ENCODE assay signal across 16 cellular contexts in the genomic region with DNA sequence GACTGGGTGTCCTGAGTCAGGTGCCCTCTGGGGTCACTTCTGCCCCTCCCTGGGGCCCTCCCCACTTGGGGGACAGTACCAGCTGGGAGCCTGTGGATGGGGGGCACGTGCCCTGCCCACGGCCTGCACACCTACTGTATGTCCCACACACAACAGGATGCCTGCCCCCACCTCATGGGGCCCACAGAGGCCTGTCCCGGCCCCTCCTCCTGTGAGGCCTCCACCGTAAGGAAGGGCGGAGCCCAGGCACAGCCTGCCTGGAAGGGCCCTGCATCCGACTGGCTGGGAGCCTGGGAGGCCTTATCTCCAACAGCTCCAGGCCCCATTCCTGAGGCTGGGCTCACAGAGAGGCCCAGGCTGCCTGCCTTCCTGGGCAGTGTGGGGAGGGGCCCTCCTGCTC. TPM values are rescaled to one million over a fixed set of nuclear protein-coding genes. Genes with fewer than 3 reads are reported as not detected.
DNase-seq lines count a peak whose midpoint lies in the region; ATAC-seq and TF ChIP-seq lines count a peak whose summit lies in the region.
"Had no signal": no experiment of that assay in that cellular context is flagged by ENCODE, and none has a peak within 500 bp of the region (broad histone marks: within the 10 kb centered on the region; RNA-seq: fewer than 3 reads in every experiment).

No MANE protein-coding gene starts in this region.

- WGBS in body of pancreas, 2 donors, result 38% methylated on average over 6 of the region's 6 CpGs; no CpG with 5 or more reads in 1 of the 2 donors

- H3K27ac Mint-ChIP-seq in HFFc6, result no peak overlapping the region
- H3K27ac Mint-ChIP-seq: activated T-helper 1 cell treated with anti-CD3 and anti-CD28 coated beads, Interleukin-12 subunit alpha, Interleukin-12 subunit beta, Interleukin-2, Interleukin-4 antibody, amounts not matched to agents 30 ng/mL and 10 ng/mL and 1 ng/mL, durations not matched to agents 14 hours and 24 hours and 36 hours; B cell had no signal

- no peak overlapping the region for H3K4me3 Mint-ChIP-seq in HFFc6
- H3K4me3 Mint-ChIP-seq: activated T-helper 1 cell treated with anti-CD3 and anti-CD28 coated beads, Interleukin-12 subunit alpha, Interleukin-12 subunit beta, Interleukin-2, Interleukin-4 antibody, amounts not matched to agents 30 ng/mL and 10 ng/mL and 1 ng/mL, durations not matched to agents 14 hours and 24 hours and 36 hours; B cell had no signal

- CTCF ChIA-PET in A673 (lab: Charles Lee), result no interaction called here

- ATAC-seq in body of pancreas (peak; percentile 83), GM21619 (IDR thresholded peaks at IDR 0.05; ENCODE audit: unreplicated experiment) (no peak), GM21723 (IDR thresholded peaks at IDR 0.05; ENCODE audit: unreplicated experiment) (no peak)

- TF ChIP-seq POLR2A in body of pancreas (IDR thresholded peaks at IDR 0.05), result peak in 1 of 3 donors; percentile 6

- H3K9me3 ChIP-seq in A673 (ENCODE audit: low read depth, low read length, poor library complexity, severe bottlenecking) (no peaks in the 10 kb centered on the region), body of pancreas (no peaks in the 10 kb centered on the region), HAP-1 (no peaks in the 10 kb centered on the region)

- in situ Hi-C loops in HAP-1 (cut with MboI; ENCODE audit: low sequenced_read_pairs), result no loop called here

- no peaks in the 10 kb centered on the region for H3K36me3 Mint-ChIP-seq in HFFc6 (ENCODE audit: low read depth)

- H3K27ac ChIP-seq in A673 (ENCODE audit: low read depth, low read length, poor library complexity, severe bottlenecking) (no peak overlapping the region), body of pancreas (peak overlapping the region in 2 of 4 donors; percentile 16 to 44), coronary artery (no peak overlapping the region)
- H3K27ac ChIP-seq: parathyroid adenoma had no signal

- intact Hi-C loops in A673 (cut with micrococcal nuclease; ENCODE audit: unreplicated experiment) (no loop called here), body of pancreas (cut with DNase I) (no loop called here)

- H3K4me3 ChIP-seq in A673 (ENCODE audit: low read depth, low read length, poor library complexity, severe bottlenecking) (no peak overlapping the region), body of pancreas (no peak overlapping the region), coronary artery (no peak overlapping the region), HAP-1 (no peak overlapping the region)
- H3K4me3 ChIP-seq: lung had no signal

- no peaks in the 10 kb centered on the region for H3K4me1 ChIP-seq in A673 (ENCODE audit: insufficient read depth, low read length, poor library complexity, severe bottlenecking)
- H3K4me1 ChIP-seq in body of pancreas, result peaks cover 55% of the 10 kb centered on the region
- H3K4me1 ChIP-seq in HAP-1, result no peaks in the 10 kb centered on the region

- POLR2A ChIA-PET in A673 (lab: Charles Lee; ENCODE audit: low non-redundant PET), result no interaction called here

- no peaks in the 10 kb centered on the region for H3K4me1 Mint-ChIP-seq in HFFc6 (ENCODE audit: low read depth)
- H3K4me1 Mint-ChIP-seq: B cell had no signal

- DNase-seq in A673 (ENCODE audit: low spot score) (peak; percentile 7), HFFc6 (peak; percentile 34), body of pancreas (peak; percentile 74 to 88 (median 78)), left kidney (ENCODE audit: low read depth, low spot score) (peak; percentile 37), coronary artery (ENCODE audit: low spot score) (no peak), HAP-1 (ENCODE audit: low spot score in 2 of 2) (no peak)
- DNase-seq: activated CD4-positive, CD25-positive, alpha-beta regulatory T cell; Kasumi-1; SHP77 treated with DMSO at 0.1 percent for 48 hours; stimulated activated CD4-positive, alpha-beta T cell treated with anti-CD3 and anti-CD28 coated beads, Interleukin-4, amount 100 ng/mL, for 4 hours had no signal

- TF ChIP-seq CTCF in A673 (conservative IDR thresholded peaks at IDR 0.05; ENCODE audit: low read depth, low read length) (no peak), HFFc6 (IDR thresholded peaks at IDR 0.05) (no peak), body of pancreas (IDR thresholded peaks at IDR 0.05) (no peak), coronary artery (IDR thresholded peaks at IDR 0.05) (no peak)

- H3K27me3 ChIP-seq in A673 (replicated peaks; ENCODE audit: insufficient read depth, low read depth, low read length, poor library complexity) (no peaks in the 10 kb centered on the region), body of pancreas (no peaks in the 10 kb centered on the region), HAP-1 (ENCODE audit: low read depth) (no peaks in the 10 kb centered on the region)

- H3K27me3 Mint-ChIP-seq in HFFc6 (ENCODE audit: insufficient read depth), result no peaks in the 10 kb centered on the region; the same call in 1 of the 2 replicates
- H3K27me3 Mint-ChIP-seq: B cell had no signal

- no TSS peak for BruUV-seq in A673 (replicated peaks; lab: Mats Ljungman, UMichigan)

- H3K36me3 ChIP-seq in A673 (ENCODE audit: insufficient read depth, low read length, poor library complexity, severe bottlenecking), result no peaks in the 10 kb centered on the region
- peaks cover 0 to 2% of the 10 kb centered on the region in 2 donors for H3K36me3 ChIP-seq in body of pancreas (replicated peaks in 1 of 2; ENCODE audit: insufficient read depth in 1 of 2, low read depth in 2 of 2)
- no peaks in the 10 kb centered on the region; the same call in 1 of the 2 replicates for H3K36me3 ChIP-seq in HAP-1 (replicated peaks)

- no peaks in the 10 kb centered on the region for H3K9me3 Mint-ChIP-seq in HFFc6
- H3K9me3 Mint-ChIP-seq: activated T-helper 1 cell treated with anti-CD3 and anti-CD28 coated beads, Interleukin-12 subunit alpha, Interleukin-12 subunit beta, Interleukin-2, Interleukin-4 antibody, amounts not matched to agents 30 ng/mL and 10 ng/mL and 1 ng/mL, durations not matched to agents 14 hours and 24 hours and 36 hours had no signal

RNA-seq across cellular contexts. Expression of a gene that starts 47.8 kb away (rescaled TPM):
- total RNA-seq in A673 (2021) (2.2 and 3.6 TPM in 2 replicates), body of pancreas (100 to 1,000 TPM in 1 of 2 donors, 10 to 100 TPM in 1; 67.5 to 113 TPM)
- total RNA-seq in HFFc6 (2021; fragmentation: NEBNext Ultra II Directional; extraction: Animal tissue kit (Norgen Biotek cat#: 25700)), result under 1 TPM in 5 of 6 experiments, not detected in 1; 0.14 to 0.99 (median 0.47) TPM

RNA-seq across cellular contexts. Expression of a gene that starts 49.1 kb away (rescaled TPM):
- total RNA-seq in A673 (2021), result 14.5 and 14.7 TPM in 2 replicates
- total RNA-seq in HFFc6 (2021; fragmentation: NEBNext Ultra II Directional; extraction: Animal tissue kit (Norgen Biotek cat#: 25700)), result 10 to 100 TPM; 19.6 to 27.4 (median 21.4) TPM
- total RNA-seq in body of pancreas, result 10 to 100 TPM; 11.4 to 31.3 TPM

Comparison
In these comparisons a context has a peak if more than half of its experiments do, and no peak if none do; other contexts are left out.
1. DNase-seq: peak in A673 (single experiment), HFFc6 (single experiment), body of pancreas (4 of 4) and left kidney (single experiment); none in coronary artery (single experiment) and HAP-1 (0 of 2).
2. RNA of a gene that starts 47.8 kb away (total RNA-seq): 67.5 to 113 TPM in body of pancreas; 2.2 to 3.6 TPM in A673 and 0.14 to 0.99 TPM in HFFc6; every median in the first group is over 10 times any median in the second.